21 cellular contexts compared by ENCODE assay signal in the genomic region with DNA sequence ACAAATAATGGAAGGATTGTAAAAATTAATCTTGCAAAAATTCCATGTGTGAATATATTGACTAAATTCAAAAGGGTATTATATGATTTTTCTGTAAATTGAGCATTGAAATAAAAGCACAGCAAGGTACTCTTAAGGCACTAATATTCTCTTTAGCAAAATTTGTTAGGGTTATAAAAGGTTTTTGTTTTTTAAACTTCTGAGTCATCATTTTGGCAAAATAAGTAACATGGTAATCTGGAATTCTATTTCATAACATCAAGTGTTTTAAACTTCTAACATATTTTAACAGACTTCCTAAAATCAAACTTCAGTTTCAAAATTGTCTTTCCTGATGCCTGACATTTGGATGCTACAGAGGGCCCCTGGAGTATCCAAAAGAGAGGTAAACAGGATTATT.
"Had no signal": no experiment of that assay in that cellular context is flagged by ENCODE, and none has a peak within 500 bp of the region (broad histone marks: within the 10 kb centered on the region; RNA-seq: fewer than 3 reads in every experiment).

No MANE protein-coding gene starts in this region.

- H3K4me3 ChIP-seq: SJSA1, SK-N-MC had no signal

- H3K4me1 ChIP-seq: SJSA1 had no signal

- H3K36me3 ChIP-seq: SJSA1 had no signal

- FAIRE-seq: RCC 7860 had no signal

- H3K27me3 ChIP-seq: SJSA1 had no signal

- DNase-seq: MV-4-11, NCI-H1048, NCI-H1105, NCI-H1417, NCI-H1436 treated with DMSO at 0.1 percent for 48 hours, NCI-H1694, NCI-H187 treated with DMSO at 0.1 percent for 48 hours, NCI-H2029 treated with DMSO at 0.1 percent for 48 hours, NCI-H2171 treated with DMSO at 0.1 percent for 48 hours, NCI-H345, NCI-H446 treated with DMSO at 0.1 percent for 48 hours, NCI-H510A treated with DMSO at 0.1 percent for 48 hours, NCI-H526, NCI-H748 treated with DMSO at 0.1 percent for 48 hours, Right ventricle myocardium superior, RPMI8226, SIG-M5 had no signal

- H3K9me3 ChIP-seq: SJSA1 had no signal

- H3K27ac ChIP-seq: HL-60, SJSA1, SK-N-MC had no signal
